Comparison of ENCODE assay signal across 10 cellular contexts in genomic region chr11:8766043-8766992, GRCh38.
DNase-seq lines count a peak whose midpoint lies in the region; ATAC-seq and TF ChIP-seq lines count a peak whose summit lies in the region.
"Had no signal": no experiment of that assay in that cellular context is flagged by ENCODE, and none has a peak within 500 bp of the region (broad histone marks: within the 10 kb centered on the region; RNA-seq: fewer than 3 reads in every experiment).

No MANE protein-coding gene starts in this region.

- H2AFZ ChIP-seq in SK-N-SH (ENCODE audit: low read depth) (no peak overlapping the region), neuronal stem cell (ENCODE audit: low read length) (no peak overlapping the region)

- no peak for TF ChIP-seq EP300 in SK-N-SH (IDR thresholded peaks at IDR 0.05; ENCODE audit: borderline replicate concordance in 1 of 2, low read depth in 1 of 2, low read length in 1 of 2)

- H3K4me2 ChIP-seq in SK-N-SH (peak overlapping the region; percentile 46), neuronal stem cell (ENCODE audit: insufficient read depth, low read length, poor library complexity, severe bottlenecking) (no peak overlapping the region)

- H4K91ac ChIP-seq in neuronal stem cell (ENCODE audit: low read depth, low read length, poor library complexity) = no peak overlapping the region

- no peak overlapping the region for H2AK5ac ChIP-seq in neuronal stem cell (ENCODE audit: low read depth, low read length)

- peak overlapping the region; percentile 52 for H3K27ac ChIP-seq in AG04450 (ENCODE audit: low read depth, low read length)
- H3K27ac ChIP-seq in SK-N-SH (ENCODE audit: low read depth in 2 of 2, low read length in 1 of 2) = peak overlapping the region; percentile 43 to 85; a peak in 3 of 4 replicates
- H3K27ac ChIP-seq in neuronal stem cell (replicated peaks; ENCODE audit: low read length) = no peak overlapping the region

- H3K36me3 ChIP-seq in SK-N-SH (replicated peaks in 1 of 2; ENCODE audit: control insufficient read depth in 1 of 2, insufficient read depth in 2 of 2, low read length in 1 of 2) (peaks cover 0 to 6% of the 10 kb centered on the region in 2 experiments), neuronal stem cell (replicated peaks in 1 of 2; ENCODE audit: control insufficient read depth in 2 of 2, insufficient read depth in 2 of 2, low read length in 2 of 2) (peaks cover 4 to 16% of the 10 kb centered on the region in 2 donors)

- H3K9me2 ChIP-seq in SK-N-SH = no peaks in the 10 kb centered on the region

- 82% methylated on average over 7 of the region's 8 CpGs for WGBS in SK-N-SH (ENCODE audit: low lambda C conversion rate)
- WGBS in neuronal stem cell (ENCODE audit: extremely low coverage in 2 of 2, insufficient read length in 2 of 2, insufficient replicate concordance in 1 of 2), 2 donors = no CpG with 5 or more reads among the region's 8 CpGs

- no peak overlapping the region for H2BK120ac ChIP-seq in neuronal stem cell (ENCODE audit: low read depth, low read length)

- no peak overlapping the region for H3K18ac ChIP-seq in neuronal stem cell (ENCODE audit: low read length)

- no peak overlapping the region for H2BK5ac ChIP-seq in neuronal stem cell (ENCODE audit: low read length)

- H2BK12ac ChIP-seq in neuronal stem cell (ENCODE audit: low read length) = no peak overlapping the region

- H2BK15ac ChIP-seq in neuronal stem cell (ENCODE audit: low read length) = no peak overlapping the region

- H3K14ac ChIP-seq in neuronal stem cell (ENCODE audit: low read length) = no peak overlapping the region

- no peak overlapping the region for H3K23ac ChIP-seq in neuronal stem cell (ENCODE audit: low read depth, low read length, poor library complexity)

- peaks cover 55% of the 10 kb centered on the region for H3K79me2 ChIP-seq in SK-N-SH (ENCODE audit: insufficient read depth)

- H3K9ac ChIP-seq in SK-N-SH = peak overlapping the region; percentile 47; the same call in 1 of the 2 replicates
- H3K9ac ChIP-seq in neuronal stem cell (ENCODE audit: low read depth, low read length, poor library complexity) = no peak overlapping the region

- no peak overlapping the region for H3K4ac ChIP-seq in neuronal stem cell (ENCODE audit: low read length)

- H4K8ac ChIP-seq in neuronal stem cell (ENCODE audit: low read depth, low read length) = no peak overlapping the region

- TF ChIP-seq RAD21 in SK-N-SH (IDR thresholded peaks at IDR 0.05; ENCODE audit: low read length) = no peak

- no peaks in the 10 kb centered on the region for H4K20me1 ChIP-seq in SK-N-SH (ENCODE audit: insufficient read depth)

- H3K9me3 ChIP-seq in AG04450 (ENCODE audit: control insufficient read depth, insufficient read depth, low read length) = no peaks in the 10 kb centered on the region
- H3K9me3 ChIP-seq in SK-N-SH = no peaks in the 10 kb centered on the region
- H3K9me3 ChIP-seq in neuronal stem cell (replicated peaks in 1 of 2; ENCODE audit: control insufficient read depth in 2 of 2, insufficient read depth in 1 of 2, low read depth in 1 of 2, low read length in 2 of 2) = no peaks in the 10 kb centered on the region

- CTCF ChIA-PET in AG04450 (lab: Charles Lee) (no interaction called here), SK-N-SH (lab: Yijun Ruan, JAX) (interaction anchor here (0.7 kb wide), 1 partner anchor 260 kb away, joined by 3 read pairs; no protein-coding TSS in a partner anchor)

- DNase-seq in AG04450 (ENCODE audit: low read depth, low spot score) = no peak
- DNase-seq in SK-N-SH = no peak
- DNase-seq in fibroblast of mammary gland (ENCODE audit: low read depth) = peak; percentile 43
- DNase-seq in neuronal stem cell (ENCODE audit: low spot score) = peak; percentile 23
- DNase-seq in NCI-H146 (lab: John Stamatoyannopoulos, UW) = no peak
- no peak for DNase-seq in GDM1 (lab: John Stamatoyannopoulos, UW)
- DNase-seq: activated CD4-positive, alpha-beta memory T cell treated with anti-CD3 and anti-CD28 coated beads, Interleukin-2, amount 10 ng/mL, durations not matched to agents 7 days and 5 days; naive B cell had no signal

- TF ChIP-seq CTCF in AG04450 (IDR thresholded peaks at IDR 0.05; ENCODE audit: low read depth, low read length) (no peak), SK-N-SH (IDR thresholded peaks at IDR 0.05) (0 out of 2 replicates have a peak, but pooled peaks have one; percentile 23), fibroblast of mammary gland (conservative IDR thresholded peaks at IDR 0.05; ENCODE audit: control insufficient read depth, insufficient read depth, low read depth, low read length) (no peak)

- H3K4me1 ChIP-seq in SK-N-SH (ENCODE audit: control insufficient read depth in 1 of 2, insufficient read depth in 2 of 2, low read depth in 1 of 2, low read length in 1 of 2) (peaks cover 2 to 44% of the 10 kb centered on the region in 2 experiments; a peak in 3 of 4 replicates), neuronal stem cell (ENCODE audit: control insufficient read depth in 2 of 2, insufficient read depth in 1 of 2, low read depth in 1 of 2, low read length in 2 of 2) (peaks cover 21 to 23% of the 10 kb centered on the region in 2 donors)

- H3K79me1 ChIP-seq in neuronal stem cell (ENCODE audit: low read depth, low read length) = peaks cover 7% of the 10 kb centered on the region

- H3K4me3 ChIP-seq in AG04450 (ENCODE audit: low read depth, low read length) = no peak overlapping the region
- H3K4me3 ChIP-seq in SK-N-SH (ENCODE audit: low read depth in 2 of 2, low read length in 1 of 2) = no peak overlapping the region
- H3K4me3 ChIP-seq in fibroblast of mammary gland (ENCODE audit: control insufficient read depth, low read depth, low read length) = no peak overlapping the region
- no peak overlapping the region for H3K4me3 ChIP-seq in neuronal stem cell (ENCODE audit: low read length in 2 of 2)

- POLR2A ChIA-PET in AG04450 (lab: Yijun Ruan, JAX) = interaction anchor here (1.0 kb wide), 1 partner anchor 44 kb away, joined by 4 read pairs; a partner anchor contains a TSS
- POLR2A ChIA-PET in SK-N-SH (lab: Yijun Ruan, JAX) = no interaction called here

- ATAC-seq in HG02938 (IDR thresholded peaks at IDR 0.05; ENCODE audit: unreplicated experiment) (no peak), GM18907 (IDR thresholded peaks at IDR 0.05; ENCODE audit: unreplicated experiment) (no peak)

- peaks cover 40% of the 10 kb centered on the region for H3F3A ChIP-seq in SK-N-SH (replicated peaks; ENCODE audit: insufficient read depth)

- H3K27me3 ChIP-seq in AG04450 (ENCODE audit: control insufficient read depth, insufficient read depth, low read length) = no peaks in the 10 kb centered on the region
- no peaks in the 10 kb centered on the region for H3K27me3 ChIP-seq in SK-N-SH (ENCODE audit: insufficient read depth)
- no peaks in the 10 kb centered on the region for H3K27me3 ChIP-seq in neuronal stem cell (ENCODE audit: control insufficient read depth in 3 of 3, insufficient read depth in 3 of 3, low read depth in 1 of 3, low read length in 3 of 3)

TF ChIP-seq in SK-N-SH, 30 proteins besides CTCF, POLR2A, EP300 and RAD21:
- TF ChIP-seq NRF1 (IDR thresholded peaks at IDR 0.05; ENCODE audit: low read depth, low read length) = no peak
- peak; percentile 31; the same call in 1 of the 2 replicates for TF ChIP-seq MEF2A (IDR thresholded peaks at IDR 0.05; ENCODE audit: borderline replicate concordance, low read depth)
- TF ChIP-seq IRF3 (IDR thresholded peaks at IDR 0.05; ENCODE audit: low read depth, low read length) = no peak
- TF ChIP-seq, protein P1, sequence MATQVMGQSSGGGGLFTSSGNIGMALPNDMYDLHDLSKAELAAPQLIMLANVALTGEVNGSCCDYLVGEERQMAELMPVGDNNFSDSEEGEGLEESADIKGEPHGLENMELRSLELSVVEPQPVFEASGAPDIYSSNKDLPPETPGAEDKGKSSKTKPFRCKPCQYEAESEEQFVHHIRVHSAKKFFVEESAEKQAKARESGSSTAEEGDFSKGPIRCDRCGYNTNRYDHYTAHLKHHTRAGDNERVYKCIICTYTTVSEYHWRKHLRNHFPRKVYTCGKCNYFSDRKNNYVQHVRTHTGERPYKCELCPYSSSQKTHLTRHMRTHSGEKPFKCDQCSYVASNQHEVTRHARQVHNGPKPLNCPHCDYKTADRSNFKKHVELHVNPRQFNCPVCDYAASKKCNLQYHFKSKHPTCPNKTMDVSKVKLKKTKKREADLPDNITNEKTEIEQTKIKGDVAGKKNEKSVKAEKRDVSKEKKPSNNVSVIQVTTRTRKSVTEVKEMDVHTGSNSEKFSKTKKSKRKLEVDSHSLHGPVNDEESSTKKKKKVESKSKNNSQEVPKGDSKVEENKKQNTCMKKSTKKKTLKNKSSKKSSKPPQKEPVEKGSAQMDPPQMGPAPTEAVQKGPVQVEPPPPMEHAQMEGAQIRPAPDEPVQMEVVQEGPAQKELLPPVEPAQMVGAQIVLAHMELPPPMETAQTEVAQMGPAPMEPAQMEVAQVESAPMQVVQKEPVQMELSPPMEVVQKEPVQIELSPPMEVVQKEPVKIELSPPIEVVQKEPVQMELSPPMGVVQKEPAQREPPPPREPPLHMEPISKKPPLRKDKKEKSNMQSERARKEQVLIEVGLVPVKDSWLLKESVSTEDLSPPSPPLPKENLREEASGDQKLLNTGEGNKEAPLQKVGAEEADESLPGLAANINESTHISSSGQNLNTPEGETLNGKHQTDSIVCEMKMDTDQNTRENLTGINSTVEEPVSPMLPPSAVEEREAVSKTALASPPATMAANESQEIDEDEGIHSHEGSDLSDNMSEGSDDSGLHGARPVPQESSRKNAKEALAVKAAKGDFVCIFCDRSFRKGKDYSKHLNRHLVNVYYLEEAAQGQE (IDR thresholded peaks at IDR 0.05; ENCODE audit: low read depth, low read length) = no peak
- no peak for TF ChIP-seq TEAD4 (IDR thresholded peaks at IDR 0.05; ENCODE audit: borderline replicate concordance, insufficient read depth)
- TF ChIP-seq JUND (IDR thresholded peaks at IDR 0.05) = 0 out of 2 replicates have a peak, but pooled peaks have one; percentile 3
- no peak for TF ChIP-seq RCOR1 (IDR thresholded peaks at IDR 0.05; ENCODE audit: low read length)
- TF ChIP-seq, protein P2, sequence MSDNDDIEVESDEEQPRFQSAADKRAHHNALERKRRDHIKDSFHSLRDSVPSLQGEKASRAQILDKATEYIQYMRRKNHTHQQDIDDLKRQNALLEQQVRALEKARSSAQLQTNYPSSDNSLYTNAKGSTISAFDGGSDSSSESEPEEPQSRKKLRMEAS (IDR thresholded peaks at IDR 0.05; ENCODE audit: low read depth) = no peak
- TF ChIP-seq ELF1 (IDR thresholded peaks at IDR 0.05) = no peak
- TF ChIP-seq FOXM1 (IDR thresholded peaks at IDR 0.05; ENCODE audit: low read depth) = no peak

Comparison
In these comparisons a context has a peak if more than half of its experiments do, and no peak if none do; other contexts are left out.
1. DNase-seq: peak in fibroblast of mammary gland (single experiment) and neuronal stem cell (single experiment); none in AG04450 (single experiment), SK-N-SH (single experiment), NCI-H146 (single experiment) and GDM1 (single experiment).